In the genomic region with DNA sequence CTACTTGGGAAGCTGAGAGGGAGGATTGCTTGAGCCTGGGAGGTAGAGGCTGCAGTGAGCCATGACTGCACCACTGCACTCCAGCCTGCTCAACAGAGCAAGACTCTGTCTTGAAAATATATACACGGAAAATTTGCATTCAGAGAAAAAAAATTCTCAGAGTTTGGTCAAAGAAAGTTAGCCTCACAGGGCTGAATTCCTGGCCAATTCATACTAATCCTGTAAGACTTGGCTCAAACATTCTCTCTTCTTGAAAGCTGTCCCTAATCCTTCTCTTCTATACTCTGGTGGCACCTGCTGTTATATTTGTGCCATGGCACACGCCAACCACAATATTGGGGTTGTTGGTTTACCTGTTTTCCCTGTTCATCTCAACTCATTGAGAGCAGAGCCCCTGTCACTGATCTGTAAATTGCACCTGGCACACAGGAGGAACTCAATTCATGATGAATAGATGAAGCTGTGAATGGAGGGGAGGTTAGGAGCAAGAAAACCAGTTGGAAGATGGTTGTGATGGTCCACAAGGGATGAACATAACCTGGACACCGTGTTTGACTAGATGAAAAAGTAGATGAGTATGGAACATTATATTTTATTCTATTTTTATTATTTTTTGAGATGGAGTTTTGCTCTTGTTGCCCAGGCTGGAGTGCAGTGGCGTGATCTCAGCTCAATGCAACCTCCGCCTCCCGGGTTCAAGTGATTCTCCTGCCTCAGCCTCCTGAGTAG, we compare ENCODE assay signal across 8 cellular contexts. TPM values are rescaled to one million over a fixed set of nuclear protein-coding genes. Genes with fewer than 3 reads are reported as not detected.
DNase-seq lines count a peak whose midpoint lies in the region; ATAC-seq, FAIRE-seq and TF ChIP-seq lines count a peak whose summit lies in the region.

No MANE protein-coding gene starts in this region.

- no peaks in the 10 kb centered on the region for H3K27me3 ChIP-seq in endothelial cell of umbilical vein (ENCODE audit: control insufficient read depth in 2 of 2, insufficient read depth in 2 of 2, low read length in 2 of 2)

- H3K4me2 ChIP-seq in endothelial cell of umbilical vein (ENCODE audit: insufficient read depth, low read length), result no peak overlapping the region

- no peak overlapping the region for H3K27ac Mint-ChIP-seq in stimulated activated naive B cell treated with anti-CD40 and anti-IgM and Interleukin-4, amounts not matched to agents 10 μg/mL and 1 μg/mL and 100 μg/mL, for 72 hours

- no peaks in the 10 kb centered on the region for H3K9me1 ChIP-seq in endothelial cell of umbilical vein (replicated peaks; ENCODE audit: control insufficient read depth, extremely low read depth, insufficient read depth, low read length)

- no TSS peak for BruUV-seq in endothelial cell of umbilical vein (replicated peaks; lab: Mats Ljungman, UMichigan)

- no peaks in the 10 kb centered on the region for H4K20me1 ChIP-seq in endothelial cell of umbilical vein (replicated peaks; ENCODE audit: control insufficient read depth, extremely low read depth, insufficient read depth, low read length)

- no peaks in the 10 kb centered on the region for H3K9me3 ChIP-seq in endothelial cell of umbilical vein (replicated peaks; ENCODE audit: control insufficient read depth, insufficient read depth, low read length)

- H3K4me1 ChIP-seq in endothelial cell of umbilical vein (ENCODE audit: control insufficient read depth, extremely low read depth, insufficient read depth, low read length), result peaks cover 25% of the 10 kb centered on the region

- H2AFZ ChIP-seq in endothelial cell of umbilical vein (ENCODE audit: low read depth, low read length), result no peak overlapping the region

- POLR2A ChIA-PET in endothelial cell of umbilical vein (lab: Charles Lee), result no interaction called here

- DNase-seq in Caki2 (ENCODE audit: low read depth) (peak; percentile 21), HCEC 1CT (peak; percentile 38), NCI-H748 (lab: John Stamatoyannopoulos, UW; ENCODE audit: unreplicated experiment) (peak; percentile 63), endothelial cell of umbilical vein (ENCODE audit: low read depth, low spot score) (peak; percentile 6), NK-92 (lab: John Stamatoyannopoulos, UW; ENCODE audit: unreplicated experiment) (no peak), superior temporal gyrus (ENCODE audit: extremely low spot score) (no peak), urothelium cell line (ENCODE audit: low spot score) (no peak)
- no peak for DNase-seq in stimulated activated naive B cell treated with anti-CD40 and anti-IgM and Interleukin-4, amounts not matched to agents 10 μg/mL and 1 μg/mL and 100 μg/mL, for 72 hours

- CTCF ChIA-PET in endothelial cell of umbilical vein (lab: Charles Lee), result interaction anchor here (1.0 to 2.5 kb wide), 3 partner anchors 134 to 176 kb away, joined by 4 to 27 read pairs (median 6); no protein-coding TSS in a partner anchor

- no peak overlapping the region for H3K4me3 ChIP-seq in endothelial cell of umbilical vein (replicated peaks in 1 of 3; ENCODE audit: insufficient read depth in 1 of 3, low read depth in 1 of 3, low read length in 3 of 3)

- FAIRE-seq in endothelial cell of umbilical vein (lab: Jason Lieb, UNC), result no peak
- no peak for FAIRE-seq in urothelium cell line (lab: Jason Lieb, UNC)

- no peak overlapping the region for H3K9ac ChIP-seq in endothelial cell of umbilical vein (replicated peaks; ENCODE audit: extremely low read depth, insufficient read depth, low read length)

- H3K27me3 Mint-ChIP-seq in stimulated activated naive B cell treated with anti-CD40 and anti-IgM and Interleukin-4, amounts not matched to agents 10 μg/mL and 1 μg/mL and 100 μg/mL, for 72 hours, result no peaks in the 10 kb centered on the region

- no peaks in the 10 kb centered on the region for H3K4me1 Mint-ChIP-seq in stimulated activated naive B cell treated with anti-CD40 and anti-IgM and Interleukin-4, amounts not matched to agents 10 μg/mL and 1 μg/mL and 100 μg/mL, for 72 hours

- in situ Hi-C loops in Caki2 (cut with HindIII; ENCODE audit: low pct_unique_long_range_greater_than_20kb, low sequenced_read_pairs), result no loop called here

- no peaks in the 10 kb centered on the region for H3K79me2 ChIP-seq in endothelial cell of umbilical vein (ENCODE audit: control insufficient read depth, insufficient read depth, low read length)

- H3K4me3 Mint-ChIP-seq in stimulated activated naive B cell treated with anti-CD40 and anti-IgM and Interleukin-4, amounts not matched to agents 10 μg/mL and 1 μg/mL and 100 μg/mL, for 72 hours, result no peak overlapping the region

- TF ChIP-seq POLR2A in endothelial cell of umbilical vein (IDR thresholded peaks at IDR 0.05; ENCODE audit: low read depth, low read length), result no peak

- H3K36me3 ChIP-seq in endothelial cell of umbilical vein (ENCODE audit: control insufficient read depth in 2 of 2, extremely low read depth in 1 of 2, insufficient read depth in 2 of 2, low read length in 2 of 2), result no peaks in the 10 kb centered on the region

- H3K36me3 Mint-ChIP-seq in stimulated activated naive B cell treated with anti-CD40 and anti-IgM and Interleukin-4, amounts not matched to agents 10 μg/mL and 1 μg/mL and 100 μg/mL, for 72 hours, result no peaks in the 10 kb centered on the region

- intact Hi-C loops in endothelial cell of umbilical vein (cut with micrococcal nuclease), result loop anchor here (1.0 kb wide), 1 partner anchor 168 kb away; no protein-coding TSS in a partner anchor

- ATAC-seq in stimulated activated naive B cell treated with anti-CD40 and anti-IgM and Interleukin-4, amounts not matched to agents 10 μg/mL and 1 μg/mL and 100 μg/mL, for 72 hours (replicated peaks), result peak; percentile 47 to 56

- dilution Hi-C loops in endothelial cell of umbilical vein (cut with MboI; ENCODE audit: extremely low pct_ligation_motif_present, low sequenced_read_pairs), result no loop called here

- no peak overlapping the region for H3K27ac ChIP-seq in endothelial cell of umbilical vein (ENCODE audit: insufficient read depth, low read depth, low read length)

- no peaks in the 10 kb centered on the region for H3K9me3 Mint-ChIP-seq in stimulated activated naive B cell treated with anti-CD40 and anti-IgM and Interleukin-4, amounts not matched to agents 10 μg/mL and 1 μg/mL and 100 μg/mL, for 72 hours

- peak in 1 of 2 donors; percentile 23 for TF ChIP-seq CTCF in endothelial cell of umbilical vein (IDR thresholded peaks at IDR 0.05; ENCODE audit: extremely low read depth in 1 of 2, insufficient read depth in 1 of 2, low read depth in 1 of 2, low read length in 2 of 2)

TF ChIP-seq in endothelial cell of umbilical vein, 7 proteins besides CTCF, POLR2A, EP300 and RAD21:
- TF ChIP-seq GATA2 (IDR thresholded peaks at IDR 0.05; ENCODE audit: insufficient read depth, insufficient read length, low read depth, low read length) (no peak), JUN (IDR thresholded peaks at IDR 0.05; ENCODE audit: borderline replicate concordance, insufficient read depth, insufficient read length, low read depth) (no peak), POLR2AphosphoS5 (IDR thresholded peaks at IDR 0.05; ENCODE audit: insufficient read depth, low read depth, low read length) (no peak), MAX (IDR thresholded peaks at IDR 0.05; ENCODE audit: insufficient read depth, insufficient read length) (no peak), EZH2 (IDR thresholded peaks at IDR 0.05; ENCODE audit: borderline replicate concordance, low read depth, low read length, severe bottlenecking) (no peak), FOS (IDR thresholded peaks at IDR 0.05; ENCODE audit: borderline replicate concordance, insufficient read depth, low read length) (no peak)
TF ChIP-seq in endothelial cell of umbilical vein: peak in this region for 0.

RNA-seq across cellular contexts. Expression of gene SPTSSA, which starts 36.8 kb away (rescaled TPM):
- 13.1 and 25.0 TPM in 2 replicates for total RNA-seq in Caki2 (2014; rRNA removed; shearing (Covaris generic); ENCODE audit: low replicate concordance)
- 21.3 and 21.6 TPM in 2 replicates for total RNA-seq in endothelial cell of umbilical vein
- polyA plus RNA-seq in endothelial cell of umbilical vein, result 24.3 and 25.7 TPM in 2 replicates
- polyA plus RNA-seq in endothelial cell of umbilical vein (2011; cell fraction: cytosol; rRNA removed), result 29.8 and 30.5 TPM in 2 replicates
- polyA plus RNA-seq in endothelial cell of umbilical vein (2011; cell fraction: nucleus; rRNA removed), result 10.5 and 11.0 TPM in 2 replicates
- 21.8 and 27.0 TPM in 2 replicates for polyA plus RNA-seq in endothelial cell of umbilical vein (2012)
- polyA minus RNA-seq in endothelial cell of umbilical vein, result 14.3 and 17.4 TPM in 2 replicates
- 32.1 TPM for polyA minus RNA-seq in endothelial cell of umbilical vein (2011; cell fraction: cytosol; rRNA and poly(A)+ RNA removed)
- polyA minus RNA-seq in endothelial cell of umbilical vein (2011; cell fraction: nucleus; rRNA and poly(A)+ RNA removed), result 3.3 and 4.4 TPM in 2 replicates

RNA-seq across cellular contexts. Expression of gene EAPP, which starts 40.7 kb away (rescaled TPM):
- 48.2 and 65.2 TPM in 2 replicates for total RNA-seq in Caki2 (2014; rRNA removed; shearing (Covaris generic); ENCODE audit: low replicate concordance)
- 22.2 and 24.3 TPM in 2 replicates for total RNA-seq in endothelial cell of umbilical vein
- polyA plus RNA-seq in endothelial cell of umbilical vein, result 14.1 and 16.6 TPM in 2 replicates
- polyA plus RNA-seq in endothelial cell of umbilical vein (2011; cell fraction: cytosol; rRNA removed), result 26.6 and 26.7 TPM in 2 replicates
- 12.1 and 16.1 TPM in 2 replicates for polyA plus RNA-seq in endothelial cell of umbilical vein (2011; cell fraction: nucleus; rRNA removed)
- 22.4 and 31.4 TPM in 2 replicates for polyA plus RNA-seq in endothelial cell of umbilical vein (2012)
- 15.8 and 20.4 TPM in 2 replicates for polyA minus RNA-seq in endothelial cell of umbilical vein
- polyA minus RNA-seq in endothelial cell of umbilical vein (2011; cell fraction: cytosol; rRNA and poly(A)+ RNA removed), result 22.3 TPM
- polyA minus RNA-seq in endothelial cell of umbilical vein (2011; cell fraction: nucleus; rRNA and poly(A)+ RNA removed), result 10.0 and 10.8 TPM in 2 replicates

Comparison
In these comparisons a context has a peak if more than half of its experiments do, and no peak if none do; other contexts are left out.
1. DNase-seq: peak in Caki2 (single experiment), HCEC 1CT (single experiment), NCI-H748 (single experiment) and endothelial cell of umbilical vein (single experiment); none in stimulated activated naive B cell treated with anti-CD40 and anti-IgM and Interleukin-4, amounts not matched to agents 10 μg/mL and 1 μg/mL and 100 μg/mL, for 72 hours (single experiment), NK-92 (single experiment), superior temporal gyrus (single experiment) and urothelium cell line (single experiment).